ENCODE assay signal across 11 cellular contexts in the genomic region with DNA sequence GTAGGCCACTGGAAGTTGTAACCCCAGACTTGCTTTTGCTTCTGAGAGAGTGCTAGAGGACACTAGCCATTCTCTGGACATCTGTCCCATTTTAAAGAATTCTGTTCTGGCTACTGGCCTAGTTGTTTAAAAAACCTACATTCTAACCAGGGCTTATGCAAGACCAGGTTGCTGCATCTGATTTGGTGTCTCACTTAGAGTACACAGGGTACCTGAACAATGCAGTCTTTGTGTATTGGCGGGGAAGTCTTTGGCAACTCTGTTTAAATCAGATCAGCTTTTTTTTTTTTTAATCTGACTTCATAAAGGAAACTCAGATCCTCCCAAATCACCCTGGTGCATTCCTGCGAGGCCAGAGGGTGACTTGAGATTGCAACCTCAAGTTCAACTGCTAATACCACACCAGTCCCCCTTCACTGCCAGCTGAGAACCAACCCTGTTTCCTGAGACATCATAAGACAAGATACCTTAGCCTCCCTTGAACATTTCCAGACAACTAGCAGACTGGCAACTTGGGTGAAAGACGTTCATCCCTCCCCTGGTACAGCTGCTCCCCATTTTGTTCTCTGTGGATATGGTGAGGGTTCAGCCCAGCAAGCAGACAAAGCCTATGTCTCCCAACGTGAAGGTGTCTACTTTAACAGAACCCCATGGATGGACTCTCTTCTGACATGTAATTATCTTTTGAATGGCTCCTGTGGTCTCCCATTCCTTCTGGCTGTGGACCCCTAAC. TPM values are rescaled to one million over a fixed set of nuclear protein-coding genes. Genes with fewer than 3 reads are reported as not detected.
DNase-seq lines count a peak whose midpoint lies in the region; ATAC-seq and TF ChIP-seq lines count a peak whose summit lies in the region.
"Had no signal": no experiment of that assay in that cellular context is flagged by ENCODE, and none has a peak within 500 bp of the region (broad histone marks: within the 10 kb centered on the region; RNA-seq: fewer than 3 reads in every experiment).

No MANE protein-coding gene starts in this region.

- no peaks in the 10 kb centered on the region for H3K9me3 Mint-ChIP-seq in naive B cell

- peak overlapping the region in 4 of 6 donors; percentile 67 to 82 (median 75) for H3K27ac Mint-ChIP-seq in naive B cell

- H3K4me3 Mint-ChIP-seq in naive B cell: peak overlapping the region in 1 of 8 donors; percentile 22

- H3K4me1 Mint-ChIP-seq in naive B cell: peaks cover 5 to 13% (median 10%) of the 10 kb centered on the region in 3 donors

- peaks cover 7 to 9% of the 10 kb centered on the region in 2 donors for H3K36me3 Mint-ChIP-seq in naive B cell

- peaks cover 85% of the 10 kb centered on the region for H3K36me3 ChIP-seq in HUES48 (ENCODE audit: control insufficient read depth, insufficient read depth, low read length)

- in situ Hi-C loops in G401 (cut with HindIII; ENCODE audit: low sequenced_read_pairs): loop anchor here (5.0 kb wide), 1 partner anchor 77 kb away; no protein-coding TSS in a partner anchor

- no peak for TF ChIP-seq CTCF in cardiac fibroblast (IDR thresholded peaks at IDR 0.05; ENCODE audit: low read depth, low read length)

- H3K4me3 ChIP-seq in HUES48 (ENCODE audit: low read depth, low read length): no peak overlapping the region
- no peak overlapping the region for H3K4me3 ChIP-seq in cardiac fibroblast (replicated peaks in 1 of 2; ENCODE audit: low read depth in 2 of 2, low read length in 2 of 2)
- H3K4me3 ChIP-seq: BLaER1 treated with 17β-estradiol and CSF1 and Interleukin-3, amounts not matched to agents 10 nM and 100 nM; SK-N-MC had no signal

- H3K9ac ChIP-seq in HUES48 (ENCODE audit: low read depth, low read length): no peak overlapping the region

- H3K27ac ChIP-seq in HUES48 (ENCODE audit: low read depth, low read length): peak overlapping the region; percentile 15
- H3K27ac ChIP-seq: BLaER1 treated with 17β-estradiol and CSF1 and Interleukin-3, amounts not matched to agents 10 nM and 100 nM; SK-N-MC had no signal

- no peak for ATAC-seq in naive B cell (ENCODE audit: low read depth in 2 of 2)

- H3K27me3 Mint-ChIP-seq in naive B cell: no peaks in the 10 kb centered on the region

- no peaks in the 10 kb centered on the region for H3K9me3 ChIP-seq in HUES48 (ENCODE audit: control insufficient read depth, insufficient read depth, low read length)
- H3K9me3 ChIP-seq: BLaER1 treated with 17β-estradiol and CSF1 and Interleukin-3, amounts not matched to agents 10 nM and 100 nM had no signal

- DNase-seq in Ammon's horn (ENCODE audit: low spot score) (peak; percentile 50), cardiac fibroblast (ENCODE audit: low read depth in 2 of 2) (peak; percentile 27 to 49), naive B cell (no peak), G401 (ENCODE audit: low spot score) (no peak), NCI-H82 (lab: John Stamatoyannopoulos, UW) (no peak), mucosa of gallbladder (ENCODE audit: low spot score) (no peak), NCI-H187 treated with DMSO at 0.1 percent for 48 hours (lab: John Stamatoyannopoulos, UW) (no peak)
- DNase-seq: NCI-H510A had no signal

- H3K4me1 ChIP-seq in HUES48 (ENCODE audit: control insufficient read depth, insufficient read depth, low read length): no peaks in the 10 kb centered on the region

- H3K27me3 ChIP-seq in HUES48 (ENCODE audit: control insufficient read depth, insufficient read depth, low read length): no peaks in the 10 kb centered on the region
- H3K27me3 ChIP-seq: BLaER1 treated with 17β-estradiol and CSF1 and Interleukin-3, amounts not matched to agents 10 nM and 100 nM had no signal

RNA-seq across cellular contexts. Expression of a gene that starts 27.0 kb away (rescaled TPM):
- 1,000 to 10,000 TPM; 1,058 to 1,567 (median 1,113) TPM for polyA plus RNA-seq in naive B cell (ENCODE audit: low read depth in 6 of 6)
- total RNA-seq in G401 (2014; rRNA removed; shearing (Covaris generic)): 396 and 436 TPM in 2 replicates
- 340 TPM for total RNA-seq in mucosa of gallbladder

RNA-seq across cellular contexts. Expression of a gene that starts 35.3 kb away (rescaled TPM):
- polyA plus RNA-seq in naive B cell (ENCODE audit: low read depth in 6 of 6): 1 to 10 TPM in 5 of 6 donors, under 1 TPM in 1; 0.34 to 3.7 (median 2.4) TPM
- 5.0 and 11.1 TPM in 2 replicates for total RNA-seq in G401 (2014; rRNA removed; shearing (Covaris generic))
- total RNA-seq in mucosa of gallbladder: 7.4 TPM

Comparison
In these comparisons a context has a peak if more than half of its experiments do, and no peak if none do; other contexts are left out.
1. DNase-seq: peak in Ammon's horn (single experiment) and cardiac fibroblast (2 of 2); none in naive B cell (single experiment), G401 (single experiment), NCI-H82 (single experiment), mucosa of gallbladder (single experiment) and NCI-H187 treated with DMSO at 0.1 percent for 48 hours (single experiment).